1 cellular context compared by ENCODE assay signal in genomic region chr17:2510559-2510958, GRCh38.
TF ChIP-seq lines count a peak whose summit lies in the region.

No MANE protein-coding gene starts in this region.

TF ChIP-seq in HepG2, 621 proteins besides CTCF, POLR2A, EP300 and RAD21:
- TF ChIP-seq HNF1A (IDR thresholded peaks at IDR 0.05; ENCODE audit: low read depth), result no peak
- TF ChIP-seq HNF1A (CRISPR knock-in tag; IDR thresholded peaks at IDR 0.05; ENCODE audit: borderline replicate concordance), result no peak
- peak; percentile 95 for TF ChIP-seq ZNF770 (CRISPR knock-in tag; IDR thresholded peaks at IDR 0.05)
- TF ChIP-seq HOXD1 (CRISPR knock-in tag; IDR thresholded peaks at IDR 0.05), result no peak
